16 cellular contexts compared by ENCODE assay signal in the genomic region with DNA sequence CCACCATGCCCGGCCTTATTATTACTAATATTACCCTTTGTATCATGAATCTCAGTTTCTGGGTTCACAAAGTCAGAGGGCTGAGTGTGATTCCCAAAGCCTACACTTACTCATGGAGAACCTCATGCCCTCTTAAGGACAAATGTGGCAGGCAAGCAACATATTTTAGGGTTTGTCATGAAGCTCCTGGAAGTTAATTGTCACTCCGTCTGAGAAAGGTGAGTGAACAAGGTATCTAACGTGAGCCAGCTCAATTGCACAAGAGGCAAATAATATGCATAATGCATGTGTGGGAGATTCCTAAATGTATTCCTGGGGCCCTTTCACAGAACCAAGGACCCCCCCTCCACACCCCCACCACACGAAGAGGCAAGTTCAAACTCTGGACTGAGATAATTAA. TPM values are rescaled to one million over a fixed set of nuclear protein-coding genes. Genes with fewer than 3 reads are reported as not detected.
A peak's percentile ranks its signal among the peaks of the same experiment; 100 is the strongest.
DNase-seq lines count a peak whose midpoint lies in the region; ATAC-seq, FAIRE-seq and TF ChIP-seq lines count a peak whose summit lies in the region.
"Had no signal": no experiment of that assay in that cellular context is flagged by ENCODE, and none has a peak within 500 bp of the region (broad histone marks: within the 10 kb centered on the region; RNA-seq: fewer than 3 reads in every experiment).

No MANE protein-coding gene starts in this region.

- peak overlapping the region; percentile 49 for H3K4me3 Mint-ChIP-seq in activated CD4-positive, alpha-beta T cell treated with anti-CD3 and anti-CD28 coated beads for 36 hours

- CTCF ChIA-PET in activated CD4-positive, alpha-beta T cell treated with anti-CD3 and anti-CD28 coated beads for 36 hours (lab: Charles Lee), result interaction anchor here (0.6 to 1.8 kb wide), 7 partner anchors 11 to 319 kb away, joined by 3 to 10 read pairs (median 5); no protein-coding TSS in a partner anchor
- CTCF ChIA-PET in PC-3 (lab: Charles Lee), result interaction anchor here (0.6 to 1.6 kb wide), 2 partner anchors 18 to 227 kb away, joined by 9 to 18 read pairs; no protein-coding TSS in a partner anchor

- H3K9me3 ChIP-seq in PC-3 (ENCODE audit: low read length), result no peaks in the 10 kb centered on the region
- H3K9me3 ChIP-seq in smooth muscle cell (replicated peaks; ENCODE audit: low read depth), result no peaks in the 10 kb centered on the region
- H3K9me3 ChIP-seq: esophagus muscularis mucosa, testis had no signal

- no peak for DNase-seq in activated CD4-positive, alpha-beta T cell treated with anti-CD3 and anti-CD28 coated beads for 36 hours
- no peak for DNase-seq in activated CD4-positive, alpha-beta T cell treated with anti-CD3 and anti-CD28 coated beads, Interleukin-2, amount 50 U/mL, for 1 hour
- DNase-seq in PC-3, result peak; percentile 79
- peak; percentile 91 for DNase-seq in bronchial epithelial cell (ENCODE audit: low read depth)
- no peak for DNase-seq in smooth muscle cell (lab: John Stamatoyannopoulos, UW; ENCODE audit: unreplicated experiment)
- DNase-seq in NCI-H2107 (lab: John Stamatoyannopoulos, UW), result no peak
- DNase-seq in NCI-H2029 (lab: John Stamatoyannopoulos, UW), result no peak
- DNase-seq: DMS153, Karpas-422, NCI-H1930, SHP77 treated with DMSO at 0.1 percent for 48 hours, testis had no signal

- TF ChIP-seq CTCF in PC-3 (conservative IDR thresholded peaks at IDR 0.05; ENCODE audit: low read depth, low read length) (no peak; the same call in 1 of the 2 replicates), bronchial epithelial cell (IDR thresholded peaks at IDR 0.05; ENCODE audit: insufficient read depth, low read length, severe bottlenecking) (no peak), smooth muscle cell (IDR thresholded peaks at IDR 0.05; ENCODE audit: borderline replicate concordance, insufficient read depth, poor library complexity, severe bottlenecking) (no peak)

- H3K4me1 ChIP-seq in PC-3 (ENCODE audit: insufficient read depth, low read length) (peaks cover 49% of the 10 kb centered on the region), smooth muscle cell (ENCODE audit: low read depth) (no peaks in the 10 kb centered on the region)
- H3K4me1 ChIP-seq: esophagus muscularis mucosa had no signal

- H3F3A ChIP-seq in PC-3 (ENCODE audit: low read length, unreplicated experiment) (peaks cover 14% of the 10 kb centered on the region), smooth muscle cell (ENCODE audit: low read depth) (no peaks in the 10 kb centered on the region)

- peak; percentile 7 for ATAC-seq in activated CD4-positive, alpha-beta T cell treated with anti-CD3 and anti-CD28 coated beads for 36 hours
- ATAC-seq in PC-3, result peak; percentile 1; the same call in 1 of the 2 replicates
- ATAC-seq in GM21825 (IDR thresholded peaks at IDR 0.05; ENCODE audit: unreplicated experiment), result no peak

- H3K4me2 ChIP-seq in PC-3 (ENCODE audit: low read length), result peak overlapping the region; percentile 78
- no peak overlapping the region for H3K4me2 ChIP-seq in smooth muscle cell

- BruUV-seq in PC-3 (replicated peaks; lab: Mats Ljungman, UMichigan), result TSS peak; percentile 93

- H3K4me1 Mint-ChIP-seq in activated CD4-positive, alpha-beta T cell treated with anti-CD3 and anti-CD28 coated beads for 36 hours, result peaks cover 53% of the 10 kb centered on the region

- H3K9ac ChIP-seq in PC-3 (ENCODE audit: low read length) (peak overlapping the region; percentile 65), smooth muscle cell (ENCODE audit: low read depth) (peak overlapping the region; percentile 33)

- H3K4me3 ChIP-seq in PC-3 (ENCODE audit: low read length) (peak overlapping the region; percentile 47), bronchial epithelial cell (ENCODE audit: low read depth, low read length) (no peak overlapping the region), smooth muscle cell (no peak overlapping the region)
- H3K4me3 ChIP-seq: esophagus muscularis mucosa, lung, testis had no signal

- H3K27me3 ChIP-seq in PC-3 (ENCODE audit: low read length) (no peaks in the 10 kb centered on the region), bronchial epithelial cell (ENCODE audit: control insufficient read depth, insufficient read depth, low read length) (no peaks in the 10 kb centered on the region), smooth muscle cell (ENCODE audit: low read depth) (no peaks in the 10 kb centered on the region)
- H3K27me3 ChIP-seq: testis had no signal

- peaks cover 7% of the 10 kb centered on the region for H3K36me3 Mint-ChIP-seq in activated CD4-positive, alpha-beta T cell treated with anti-CD3 and anti-CD28 coated beads for 36 hours (ENCODE audit: low read depth)

- peak overlapping the region; percentile 13; the same call in 1 of the 2 replicates for H2AFZ ChIP-seq in PC-3 (ENCODE audit: low read length)
- no peak overlapping the region for H2AFZ ChIP-seq in smooth muscle cell (ENCODE audit: low read depth)

- no peaks in the 10 kb centered on the region for H3K36me3 ChIP-seq in PC-3 (ENCODE audit: low read depth, low read length)
- H3K36me3 ChIP-seq in bronchial epithelial cell (ENCODE audit: control insufficient read depth, insufficient read depth, low read length), result no peaks in the 10 kb centered on the region
- no peaks in the 10 kb centered on the region for H3K36me3 ChIP-seq in smooth muscle cell (ENCODE audit: low read depth)
- H3K36me3 ChIP-seq: esophagus muscularis mucosa had no signal

- H3K79me2 ChIP-seq in PC-3 (ENCODE audit: low read length) (no peaks in the 10 kb centered on the region), smooth muscle cell (ENCODE audit: low read depth) (no peaks in the 10 kb centered on the region)

- H4K20me1 ChIP-seq in PC-3 (ENCODE audit: low read length), result no peaks in the 10 kb centered on the region
- H4K20me1 ChIP-seq in smooth muscle cell (ENCODE audit: low read depth), result no peaks in the 10 kb centered on the region

- POLR2A ChIA-PET in activated CD4-positive, alpha-beta T cell treated with anti-CD3 and anti-CD28 coated beads for 36 hours (lab: Charles Lee), result interaction anchor here (0.6 to 2.2 kb wide), 9 partner anchors 10 to 227 kb away, joined by 3 to 10 read pairs (median 6); no protein-coding TSS in a partner anchor
- POLR2A ChIA-PET in PC-3 (lab: Charles Lee; ENCODE audit: unreplicated experiment), result interaction anchor here (0.7 to 1.7 kb wide), 2 partner anchors 13 to 151 kb away, joined by 6 to 13 read pairs; no protein-coding TSS in a partner anchor

- WGBS in smooth muscle cell (ENCODE audit: low lambda C conversion rate), result 69% methylated on average over 4 of the region's 4 CpGs

- intact Hi-C loops in activated CD4-positive, alpha-beta T cell treated with anti-CD3 and anti-CD28 coated beads for 36 hours (cut with DNase I, micrococcal nuclease), result loop anchor here (1.0 to 5.0 kb wide), 20 partner anchors 13 to 1138 kb away; a partner anchor contains a TSS
- intact Hi-C loops in PC-3 (cut with micrococcal nuclease), result loop anchor here (1.0 to 10.0 kb wide), 5 partner anchors 12 to 205 kb away; no protein-coding TSS in a partner anchor

- H3K9me2 ChIP-seq in PC-3 (replicated peaks; ENCODE audit: low read length), result no peaks in the 10 kb centered on the region

- H3K27ac ChIP-seq in PC-3 (ENCODE audit: low read length) (peak overlapping the region; percentile 94), smooth muscle cell (ENCODE audit: low read depth) (peak overlapping the region; percentile 67)
- H3K27ac ChIP-seq: esophagus muscularis mucosa, testis, VCaP had no signal

- no peaks in the 10 kb centered on the region for H3K27me3 Mint-ChIP-seq in activated CD4-positive, alpha-beta T cell treated with anti-CD3 and anti-CD28 coated beads for 36 hours

- H3K27ac Mint-ChIP-seq in activated CD4-positive, alpha-beta T cell treated with anti-CD3 and anti-CD28 coated beads for 36 hours, result peak overlapping the region; percentile 82

- FAIRE-seq in bronchial epithelial cell (lab: Jason Lieb, UNC), result no peak

- peaks cover 9% of the 10 kb centered on the region for H3K9me3 Mint-ChIP-seq in activated CD4-positive, alpha-beta T cell treated with anti-CD3 and anti-CD28 coated beads for 36 hours (ENCODE audit: low read depth)

RNA-seq across cellular contexts. Expression of a gene that starts 10.1 kb away (rescaled TPM):
- total RNA-seq in activated CD4-positive, alpha-beta T cell treated with anti-CD3 and anti-CD28 coated beads for 36 hours, result 10 to 100 TPM; 60.7 to 72.6 TPM
- total RNA-seq in PC-3 (2014; rRNA removed), result 19.1 and 21.1 TPM in 2 replicates
- total RNA-seq in bronchial epithelial cell, result 8.4 and 31.6 TPM in 2 replicates
- total RNA-seq in smooth muscle cell, result 8.2 and 12.9 TPM in 2 replicates
- polyA plus RNA-seq in smooth muscle cell, result 3.2 and 4.8 TPM in 2 replicates

Comparison
In these comparisons a context has a peak if more than half of its experiments do, and no peak if none do; other contexts are left out.
1. DNase-seq: peak in PC-3 (single experiment) and bronchial epithelial cell (single experiment); none in activated CD4-positive, alpha-beta T cell treated with anti-CD3 and anti-CD28 coated beads for 36 hours (single experiment), activated CD4-positive, alpha-beta T cell treated with anti-CD3 and anti-CD28 coated beads, Interleukin-2, amount 50 U/mL, for 1 hour (single experiment), smooth muscle cell (single experiment), NCI-H2107 (single experiment) and NCI-H2029 (single experiment).